In genomic region chr9:34190996-34191892, GRCh38 we compare ENCODE assay signal across 1 cellular context.
TF ChIP-seq lines count a peak whose summit lies in the region.

No MANE protein-coding gene starts in this region.

TF ChIP-seq in HepG2, 621 proteins besides CTCF, POLR2A, EP300 and RAD21 (continues in another document):
- TF ChIP-seq TBX3 (IDR thresholded peaks at IDR 0.05; ENCODE audit: borderline replicate concordance) (0 out of 2 replicates have a peak, but pooled peaks have one; percentile 16), HNF4A (CRISPR knock-in tag; IDR thresholded peaks at IDR 0.05) (peak; percentile 66), ZNF709 (CRISPR knock-in tag; IDR thresholded peaks at IDR 0.05) (no peak), ZNF607 (CRISPR knock-in tag; IDR thresholded peaks at IDR 0.05; ENCODE audit: borderline replicate concordance) (no peak), ZNF318 (CRISPR knock-in tag; IDR thresholded peaks at IDR 0.05) (no peak), ZNF205 (CRISPR knock-in tag; IDR thresholded peaks at IDR 0.05) (0 out of 2 replicates have a peak, but pooled peaks have one; percentile 61), IRF2 (CRISPR knock-in tag; IDR thresholded peaks at IDR 0.05) (peak; percentile 55; the same call in 1 of the 2 replicates), ETS1 (CRISPR knock-in tag; IDR thresholded peaks at IDR 0.05) (no peak), ZNF253 (CRISPR knock-in tag; IDR thresholded peaks at IDR 0.05; ENCODE audit: borderline replicate concordance) (no peak), GZF1 (CRISPR knock-in tag; IDR thresholded peaks at IDR 0.05) (no peak), YEATS2 (CRISPR knock-in tag; IDR thresholded peaks at IDR 0.05; ENCODE audit: borderline replicate concordance) (0 out of 2 replicates have a peak, but pooled peaks have one; percentile 15), STAG1 (CRISPR knock-in tag; IDR thresholded peaks at IDR 0.05) (no peak), DNMT3B (CRISPR knock-in tag; conservative IDR thresholded peaks at IDR 0.05) (no peak), CREM (IDR thresholded peaks at IDR 0.05) (peak; percentile 42), CREM (CRISPR knock-in tag; IDR thresholded peaks at IDR 0.05) (no peak), ZNF629 (CRISPR knock-in tag; conservative IDR thresholded peaks at IDR 0.05) (no peak), SRSF1 (optimal IDR thresholded peaks at IDR 0.05; ENCODE audit: low read depth, low read length) (no peak), ASH2L (IDR thresholded peaks at IDR 0.05; ENCODE audit: insufficient read length, low read depth, low read length) (peak; percentile 45), U2AF1 (optimal IDR thresholded peaks at IDR 0.05; ENCODE audit: low read depth, low read length) (no peak), ZBTB33 (CRISPR knock-in tag; IDR thresholded peaks at IDR 0.05) (no peak), CSRNP1 (CRISPR knock-in tag; IDR thresholded peaks at IDR 0.05) (no peak), GMEB1 (CRISPR knock-in tag; IDR thresholded peaks at IDR 0.05; ENCODE audit: borderline replicate concordance) (no peak; the same call in 1 of the 2 replicates), TERF1 (CRISPR knock-in tag; IDR thresholded peaks at IDR 0.05) (no peak), ZNF639 (CRISPR knock-in tag; conservative IDR thresholded peaks at IDR 0.05) (no peak), ZNF143 (CRISPR knock-in tag; IDR thresholded peaks at IDR 0.05) (no peak), GATAD2A (CRISPR knock-in tag; IDR thresholded peaks at IDR 0.05) (peak; percentile 60; the same call in 1 of the 2 replicates), DPF2 (CRISPR knock-in tag; IDR thresholded peaks at IDR 0.05; ENCODE audit: borderline replicate concordance, low read depth) (peak; percentile 72; the same call in 1 of the 2 replicates), RAD51 (IDR thresholded peaks at IDR 0.05; ENCODE audit: borderline replicate concordance) (no peak), ZNF644 (CRISPR knock-in tag; IDR thresholded peaks at IDR 0.05; ENCODE audit: low read depth) (peak; percentile 91), PAWR (CRISPR knock-in tag; IDR thresholded peaks at IDR 0.05; ENCODE audit: borderline replicate concordance) (no peak), ZKSCAN8 (CRISPR knock-in tag; IDR thresholded peaks at IDR 0.05; ENCODE audit: borderline replicate concordance) (no peak), MED8 (CRISPR knock-in tag; IDR thresholded peaks at IDR 0.05; ENCODE audit: insufficient replicate concordance) (no peak), FOXA3 (CRISPR knock-in tag; IDR thresholded peaks at IDR 0.05) (peak; percentile 65; the same call in 1 of the 2 replicates), ZNF512 (CRISPR knock-in tag; IDR thresholded peaks at IDR 0.05) (no peak), SAFB2 (CRISPR knock-in tag; IDR thresholded peaks at IDR 0.05; ENCODE audit: borderline replicate concordance, low read depth) (no peak), FOSL2 (CRISPR knock-in tag; IDR thresholded peaks at IDR 0.05) (0 out of 2 replicates have a peak, but pooled peaks have one; percentile 3), ZNF564 (CRISPR knock-in tag; IDR thresholded peaks at IDR 0.05) (no peak), PRMT3 (CRISPR knock-in tag; IDR thresholded peaks at IDR 0.05; ENCODE audit: borderline replicate concordance, low read depth) (no peak), POGK (CRISPR knock-in tag; conservative IDR thresholded peaks at IDR 0.05) (no peak), ZNF430 (CRISPR knock-in tag; IDR thresholded peaks at IDR 0.05) (no peak), GATAD1 (CRISPR knock-in tag; IDR thresholded peaks at IDR 0.05) (peak; percentile 28; the same call in 1 of the 2 replicates), PAF1 (CRISPR knock-in tag; IDR thresholded peaks at IDR 0.05) (no peak)
